In genomic region chr5:75928992-75929391, GRCh38 we compare ENCODE assay signal across 30 cellular contexts.
"Had no signal": no experiment of that assay in that cellular context is flagged by ENCODE, and none has a peak within 500 bp of the region (broad histone marks: within the 10 kb centered on the region; RNA-seq: fewer than 3 reads in every experiment).

No MANE protein-coding gene starts in this region.

- H3K9me3 Mint-ChIP-seq: activated CD4-positive, alpha-beta memory T cell treated with anti-CD3 and anti-CD28 coated beads, Interleukin-2, amount 10 ng/mL, durations not matched to agents 7 days and 5 days; activated CD4-positive, alpha-beta T cell treated with anti-CD3 and anti-CD28 coated beads, Interleukin-2, amount 10 ng/mL, durations not matched to agents 7 days and 5 days; activated naive CD4-positive, alpha-beta T cell treated with anti-CD3 and anti-CD28 coated beads, Interleukin-2, amount 10 ng/mL, durations not matched to agents 7 days and 5 days; activated naive CD4-positive, alpha-beta T cell treated with anti-CD3 and anti-CD28 coated beads, Interleukin-2, amount 50 U/mL, for 72 hours; activated naive CD8-positive, alpha-beta T cell treated with anti-CD3 and anti-CD28 coated beads, Interleukin-2, amount 10 ng/mL, durations not matched to agents 7 days and 5 days; activated T-cell treated with anti-CD3 and anti-CD28 coated beads, Interleukin-2, amount 50 U/mL, for 24 hours; activated T-cell treated with anti-CD3 and anti-CD28 coated beads, Interleukin-2, amount 50 U/mL, for 72 hours; brain; T-helper 1 cell treated with Interleukin-12 subunit alpha and Interleukin-12 subunit beta and Interleukin-4 antibody, amounts not matched to agents 30 μg/mL and 1 μg/mL, for 36 hours; T-helper 2 cell treated with Interferon-gamma antibody and Interleukin-4, amounts not matched to agents 5 μg/mL and 100 μg/mL, for 36 hours had no signal

- H3K9me3 ChIP-seq: ascending aorta, breast epithelium, colonic mucosa, heart left ventricle had no signal

- H3K27me3 ChIP-seq: ascending aorta, breast epithelium, cardiac muscle cell, colonic mucosa had no signal

- H3K36me3 Mint-ChIP-seq: activated naive CD4-positive, alpha-beta T cell treated with anti-CD3 and anti-CD28 coated beads, Interleukin-2, amount 10 ng/mL, durations not matched to agents 7 days and 5 days; activated naive CD4-positive, alpha-beta T cell treated with anti-CD3 and anti-CD28 coated beads, Interleukin-2, amount 50 U/mL, for 72 hours; activated naive CD8-positive, alpha-beta T cell treated with anti-CD3 and anti-CD28 coated beads, Interleukin-2, amount 10 ng/mL, durations not matched to agents 7 days and 5 days; brain had no signal

- H3K4me1 ChIP-seq: ascending aorta, breast epithelium, colonic mucosa, heart left ventricle had no signal

- H3K27ac ChIP-seq: ascending aorta, breast epithelium, cardiac muscle cell, colonic mucosa, heart left ventricle had no signal

- ATAC-seq: activated naive CD4-positive, alpha-beta T cell treated with anti-CD3 and anti-CD28 coated beads, Interleukin-2, amount 50 U/mL, for 72 hours; activated T-cell treated with anti-CD3 and anti-CD28 coated beads, Interleukin-2, amount 50 U/mL, for 72 hours; esophagus mucosa; heart left ventricle had no signal

- H3K36me3 ChIP-seq: ascending aorta, breast epithelium, cardiac muscle cell, colonic mucosa, heart left ventricle had no signal

- H3K4me3 Mint-ChIP-seq: activated CD4-positive, alpha-beta memory T cell treated with anti-CD3 and anti-CD28 coated beads, Interleukin-2, amount 10 ng/mL, durations not matched to agents 7 days and 5 days; activated CD4-positive, alpha-beta T cell treated with anti-CD3 and anti-CD28 coated beads, Interleukin-2, amount 10 ng/mL, durations not matched to agents 7 days and 5 days; activated naive CD4-positive, alpha-beta T cell treated with anti-CD3 and anti-CD28 coated beads, Interleukin-2, amount 10 ng/mL, durations not matched to agents 7 days and 5 days; activated naive CD8-positive, alpha-beta T cell treated with anti-CD3 and anti-CD28 coated beads, Interleukin-2, amount 10 ng/mL, durations not matched to agents 7 days and 5 days; activated T-cell treated with anti-CD3 and anti-CD28 coated beads, Interleukin-2, amount 50 U/mL, for 24 hours; activated T-cell treated with anti-CD3 and anti-CD28 coated beads, Interleukin-2, amount 50 U/mL, for 72 hours; brain; T-helper 1 cell treated with Interleukin-12 subunit alpha and Interleukin-12 subunit beta and Interleukin-4 antibody, amounts not matched to agents 30 μg/mL and 1 μg/mL, for 36 hours; T-helper 2 cell treated with Interferon-gamma antibody and Interleukin-4, amounts not matched to agents 5 μg/mL and 100 μg/mL, for 36 hours had no signal

- H3K4me3 ChIP-seq: ascending aorta, breast epithelium, cardiac muscle cell, colonic mucosa, heart left ventricle had no signal

- FAIRE-seq: frontal cortex had no signal

- H3K4me1 Mint-ChIP-seq: activated CD4-positive, alpha-beta memory T cell treated with anti-CD3 and anti-CD28 coated beads, Interleukin-2, amount 10 ng/mL, durations not matched to agents 7 days and 5 days; activated CD4-positive, alpha-beta T cell treated with anti-CD3 and anti-CD28 coated beads, Interleukin-2, amount 10 ng/mL, durations not matched to agents 7 days and 5 days; activated naive CD4-positive, alpha-beta T cell treated with anti-CD3 and anti-CD28 coated beads, Interleukin-2, amount 10 ng/mL, durations not matched to agents 7 days and 5 days; activated naive CD8-positive, alpha-beta T cell treated with anti-CD3 and anti-CD28 coated beads, Interleukin-2, amount 10 ng/mL, durations not matched to agents 7 days and 5 days had no signal

- H3K27ac Mint-ChIP-seq: activated CD4-positive, alpha-beta memory T cell treated with anti-CD3 and anti-CD28 coated beads, Interleukin-2, amount 10 ng/mL, durations not matched to agents 7 days and 5 days; activated CD4-positive, alpha-beta T cell treated with anti-CD3 and anti-CD28 coated beads, Interleukin-2, amount 10 ng/mL, durations not matched to agents 7 days and 5 days; activated naive CD4-positive, alpha-beta T cell treated with anti-CD3 and anti-CD28 coated beads, Interleukin-2, amount 10 ng/mL, durations not matched to agents 7 days and 5 days; activated naive CD4-positive, alpha-beta T cell treated with anti-CD3 and anti-CD28 coated beads, Interleukin-2, amount 50 U/mL, for 72 hours; activated naive CD8-positive, alpha-beta T cell treated with anti-CD3 and anti-CD28 coated beads, Interleukin-2, amount 10 ng/mL, durations not matched to agents 7 days and 5 days; activated T-cell treated with anti-CD3 and anti-CD28 coated beads, Interleukin-2, amount 50 U/mL, for 24 hours; activated T-cell treated with anti-CD3 and anti-CD28 coated beads, Interleukin-2, amount 50 U/mL, for 72 hours; brain; T-helper 1 cell treated with Interleukin-12 subunit alpha and Interleukin-12 subunit beta and Interleukin-4 antibody, amounts not matched to agents 30 μg/mL and 1 μg/mL, for 36 hours; T-helper 2 cell treated with Interferon-gamma antibody and Interleukin-4, amounts not matched to agents 5 μg/mL and 100 μg/mL, for 36 hours had no signal

- DNase-seq: activated CD4-positive, alpha-beta memory T cell treated with anti-CD3 and anti-CD28 coated beads, Interleukin-2, amount 10 ng/mL, durations not matched to agents 7 days and 5 days; activated CD4-positive, alpha-beta T cell treated with anti-CD3 and anti-CD28 coated beads for 1 hour; activated CD4-positive, alpha-beta T cell treated with anti-CD3 and anti-CD28 coated beads for 4 hours; activated CD4-positive, alpha-beta T cell treated with anti-CD3 and anti-CD28 coated beads, Interleukin-2, amount 10 ng/mL, durations not matched to agents 7 days and 5 days; activated CD4-positive, alpha-beta T cell treated with anti-CD3 and anti-CD28 coated beads, Interleukin-2, amount 50 U/mL, for 4 hours; activated CD8-positive, alpha-beta memory T cell treated with anti-CD3 and anti-CD28 coated beads, Interleukin-2, amount 50 U/mL, for 48 hours; activated gamma-delta T cell; activated naive CD4-positive, alpha-beta T cell; activated naive CD4-positive, alpha-beta T cell treated with anti-CD3 and anti-CD28 coated beads, Interleukin-2, amount 10 ng/mL, durations not matched to agents 7 days and 5 days; activated naive CD8-positive, alpha-beta T cell treated with anti-CD3 and anti-CD28 coated beads, Interleukin-2, amount 10 ng/mL, durations not matched to agents 7 days and 5 days; activated T-cell treated with anti-CD3 and anti-CD28 coated beads for 4 hours; activated T-cell treated with anti-CD3 and anti-CD28 coated beads, Interleukin-2, amount 50 U/mL, for 24 hours; activated T-cell treated with anti-CD3 and anti-CD28 coated beads, Interleukin-2, amount 50 U/mL, for 72 hours; central memory CD4-positive, alpha-beta T cell; cerebellar nuclear complex; colonic mucosa; effector CD8-positive, alpha-beta T cell; foreskin fibroblast; glutamatergic neuron; heart left ventricle; T1000 had no signal
